ENCODE assay signal across 8 cellular contexts in the genomic region with DNA sequence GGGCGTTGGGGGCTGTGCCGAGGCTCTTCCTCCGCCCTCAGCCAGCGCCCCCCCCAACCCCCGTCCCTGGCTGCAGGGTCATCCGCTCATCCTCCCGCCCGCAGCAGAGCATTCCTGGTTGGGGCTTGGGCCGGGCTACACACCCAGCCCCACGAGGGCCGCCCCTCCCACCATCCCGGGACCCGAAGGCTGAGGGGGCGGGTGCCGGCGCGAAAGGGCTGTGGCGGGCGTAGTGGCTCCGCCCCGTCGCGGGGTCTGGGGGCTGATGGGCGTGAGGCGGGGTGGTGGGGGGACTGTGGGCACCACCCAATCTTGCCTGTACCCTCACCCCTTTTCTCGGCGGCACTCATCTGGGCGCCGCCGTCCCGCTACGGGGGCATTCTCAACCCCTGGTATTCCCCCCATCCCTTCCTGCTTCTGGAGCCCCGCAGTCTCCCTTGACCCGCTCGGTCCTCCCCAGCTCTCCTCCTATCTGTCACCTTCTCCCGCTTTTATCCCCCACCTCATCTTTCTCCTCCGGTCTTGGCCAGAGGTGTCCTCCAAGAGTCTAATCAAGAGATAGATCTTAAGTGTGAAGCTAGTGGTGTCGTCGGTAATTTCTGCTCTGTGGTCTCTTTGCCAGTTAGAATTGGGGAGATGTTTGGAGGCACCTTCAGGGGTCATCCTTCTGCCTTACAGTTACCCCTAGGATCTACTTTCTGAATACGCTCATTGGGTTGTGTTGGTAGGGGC. TPM values are rescaled to one million over a fixed set of nuclear protein-coding genes. Genes with fewer than 3 reads are reported as not detected.
A peak's percentile ranks its signal among the peaks of the same experiment; 100 is the strongest.
DNase-seq lines count a peak whose midpoint lies in the region; ATAC-seq and TF ChIP-seq lines count a peak whose summit lies in the region.

No MANE protein-coding gene starts in this region.

- ATAC-seq in IMR-90 (ENCODE audit: low read depth) (peak; percentile 60), natural killer cell (no peak), aorta (ENCODE audit: low FRiP score) (peak; percentile 74)

- H3K9me3 ChIP-seq in GM23248 (ENCODE audit: low read depth) (no peaks in the 10 kb centered on the region), IMR-90 (ENCODE audit: control insufficient read depth, insufficient read depth, low read length) (no peaks in the 10 kb centered on the region), esophagus squamous epithelium (no peaks in the 10 kb centered on the region), aorta (ENCODE audit: control insufficient read depth, low read length) (no peaks in the 10 kb centered on the region)

- no peak overlapping the region for H2BK20ac ChIP-seq in IMR-90 (ENCODE audit: low read depth, low read length)

- peak overlapping the region; percentile 96 for H3K4me3 ChIP-seq in GM23248
- peak overlapping the region; percentile 71 for H3K4me3 ChIP-seq in IMR-90 (ENCODE audit: insufficient read depth, low read depth, low read length)
- H3K4me3 ChIP-seq in esophagus squamous epithelium, result peak overlapping the region; percentile 65 to 92 (median 77)
- peak overlapping the region; percentile 23 to 90 for H3K4me3 ChIP-seq in aorta (ENCODE audit: low read length in 2 of 2)

- no peak for TF ChIP-seq CTCF in IMR-90 (conservative IDR thresholded peaks at IDR 0.05; ENCODE audit: low read depth, low read length)
- TF ChIP-seq CTCF in esophagus squamous epithelium (IDR thresholded peaks at IDR 0.05), result no peak
- no peak for TF ChIP-seq CTCF in natural killer cell (IDR thresholded peaks at IDR 0.05)

- peak overlapping the region; percentile 84 for H4K91ac ChIP-seq in IMR-90 (ENCODE audit: insufficient read depth, low read depth, low read length)

- peaks cover 37% of the 10 kb centered on the region for H3K27me3 Mint-ChIP-seq in activated CD4-positive, alpha-beta T cell treated with anti-CD3 and anti-CD28 coated beads, Interleukin-2, amount 10 ng/mL, durations not matched to agents 24 days and 14 days
- H3K27me3 Mint-ChIP-seq in natural killer cell (ENCODE audit: low read depth in 2 of 2), result no peaks in the 10 kb centered on the region

- H4K5ac ChIP-seq in IMR-90 (ENCODE audit: low read depth, low read length), result peak overlapping the region; percentile 18

- peak overlapping the region in 1 of 2 experiments; percentile 38; a peak in 1 of 4 replicates for H4K8ac ChIP-seq in IMR-90 (ENCODE audit: low read depth in 2 of 2, low read length in 2 of 2)

- H3K27ac Mint-ChIP-seq in activated CD4-positive, alpha-beta T cell treated with anti-CD3 and anti-CD28 coated beads, Interleukin-2, amount 10 ng/mL, durations not matched to agents 24 days and 14 days, result peak overlapping the region; percentile 68
- peak overlapping the region; percentile 91 to 95 for H3K27ac Mint-ChIP-seq in natural killer cell

- peaks cover 44% of the 10 kb centered on the region for H3K4me1 ChIP-seq in GM23248 (ENCODE audit: insufficient read depth)
- peaks cover 2% of the 10 kb centered on the region; the same call in 1 of the 2 replicates for H3K4me1 ChIP-seq in IMR-90 (ENCODE audit: control insufficient read depth, insufficient read depth, low read length)
- peaks cover 0 to 54% (median 10%) of the 10 kb centered on the region in 3 donors for H3K4me1 ChIP-seq in esophagus squamous epithelium
- no peaks in the 10 kb centered on the region for H3K4me1 ChIP-seq in aorta (ENCODE audit: control insufficient read depth in 1 of 2, insufficient read depth in 2 of 2, low read length in 2 of 2)

- peaks cover 22% of the 10 kb centered on the region for H3F3A ChIP-seq in GM23248 (ENCODE audit: insufficient read depth)

- H2AFZ ChIP-seq in GM23248, result peak overlapping the region; percentile 87
- peak overlapping the region; percentile 98 for H2AFZ ChIP-seq in IMR-90 (replicated peaks; ENCODE audit: low read length, poor library complexity)

- H2BK120ac ChIP-seq in IMR-90 (ENCODE audit: low read depth, low read length), result peak overlapping the region; percentile 14; the same call in 1 of the 2 replicates

- H3K27ac ChIP-seq in GM23248 (peak overlapping the region; percentile 99), IMR-90 (ENCODE audit: insufficient read depth, low read length) (peak overlapping the region; percentile 54), esophagus squamous epithelium (peak overlapping the region; percentile 97 to 100 (median 99)), aorta (ENCODE audit: low read depth in 1 of 2, low read length in 2 of 2) (no peak overlapping the region)

- peak overlapping the region; percentile 87 for H3K4me3 Mint-ChIP-seq in activated CD4-positive, alpha-beta T cell treated with anti-CD3 and anti-CD28 coated beads, Interleukin-2, amount 10 ng/mL, durations not matched to agents 24 days and 14 days
- peak overlapping the region; percentile 96 for H3K4me3 Mint-ChIP-seq in natural killer cell

- peak overlapping the region; percentile 35 for H3K56ac ChIP-seq in IMR-90 (ENCODE audit: extremely low read depth, insufficient read depth, low read length)

- WGBS in GM23248 (ENCODE audit: low coverage in 1 of 2, low lambda C conversion rate in 2 of 2, missing lambda C conversion rate in 2 of 2), 2 experiments, result 3 to 5% methylated on average over 22 to 34 of the region's 40 CpGs
- WGBS in IMR-90 (ENCODE audit: extremely low coverage in 2 of 2, insufficient read length in 1 of 2), 2 experiments, result 0% methylated on average over 9 of the region's 40 CpGs; no CpG with 5 or more reads in 1 of the 2 experiments
- WGBS in esophagus squamous epithelium, 2 donors, result 2 to 3% methylated on average over 15 to 17 of the region's 40 CpGs
- WGBS in aorta, 2 donors, result 1% methylated on average over 28 to 40 of the region's 40 CpGs

- H3K9me1 ChIP-seq in IMR-90 (ENCODE audit: insufficient read depth, low read length), result 0 out of 2 replicates have a peak, but pooled peaks cover 2% of the 10 kb centered on the region

- peak overlapping the region; percentile 24 for H3K18ac ChIP-seq in IMR-90 (ENCODE audit: low read depth, low read length)

- H3K4me2 ChIP-seq in GM23248 (ENCODE audit: unreplicated experiment) (peak overlapping the region; percentile 94), IMR-90 (ENCODE audit: low read depth, low read length) (peak overlapping the region; percentile 90)

- dilution Hi-C loops in IMR-90 (cut with HindIII; ENCODE audit: low sequenced_read_pairs, unreplicated experiment), result no loop called here

- H3K14ac ChIP-seq in IMR-90 (replicated peaks; ENCODE audit: low read depth, low read length), result peak overlapping the region; percentile 26

- peaks cover 51% of the 10 kb centered on the region for H3K79me2 ChIP-seq in GM23248 (ENCODE audit: insufficient read depth)

- TF ChIP-seq POLR2A in IMR-90 (IDR thresholded peaks at IDR 0.05; ENCODE audit: low read depth, low read length), result no peak
- no peak for TF ChIP-seq POLR2A in esophagus squamous epithelium (IDR thresholded peaks at IDR 0.05)

- H3K23ac ChIP-seq in IMR-90 (ENCODE audit: low read depth, low read length), result peak overlapping the region; percentile 94

- CTCF ChIA-PET in IMR-90 (lab: Yijun Ruan, JAX), result interaction anchor here (0.6 kb wide), 1 partner anchor 20 kb away, joined by 3 read pairs; no protein-coding TSS in a partner anchor

- no peaks in the 10 kb centered on the region for H3K27me3 ChIP-seq in GM23248 (replicated peaks; ENCODE audit: insufficient read depth)
- H3K27me3 ChIP-seq in IMR-90 (ENCODE audit: control insufficient read depth, insufficient read depth, low read length), result no peaks in the 10 kb centered on the region
- H3K27me3 ChIP-seq in esophagus squamous epithelium, result no peaks in the 10 kb centered on the region
- no peaks in the 10 kb centered on the region for H3K27me3 ChIP-seq in aorta (ENCODE audit: control insufficient read depth in 1 of 2, insufficient read depth in 2 of 2, low read length in 1 of 2)

- in situ Hi-C loops in GM23248 (cut with MboI), result no loop called here
- in situ Hi-C loops in IMR-90 (cut with MboI; ENCODE audit: low sequenced_read_pairs), result no loop called here

- H4K20me1 ChIP-seq in GM23248 (ENCODE audit: insufficient read depth) (no peaks in the 10 kb centered on the region), IMR-90 (ENCODE audit: insufficient read depth, low read length) (no peaks in the 10 kb centered on the region)

- H3K9me2 ChIP-seq in GM23248 (ENCODE audit: insufficient read depth), result no peaks in the 10 kb centered on the region

- H2AK5ac ChIP-seq in IMR-90 (ENCODE audit: low read depth, low read length), result peak overlapping the region; percentile 70

- H2BK5ac ChIP-seq in IMR-90 (ENCODE audit: low read depth, low read length, poor library complexity, severe bottlenecking), result peak overlapping the region; percentile 39

- H3K9ac ChIP-seq in GM23248 (peak overlapping the region; percentile 99), IMR-90 (ENCODE audit: low read depth, low read length) (peak overlapping the region; percentile 93)

- peak overlapping the region; percentile 81 for H3K4ac ChIP-seq in IMR-90 (ENCODE audit: low read depth, low read length)

- peaks cover 11% of the 10 kb centered on the region for H3K4me1 Mint-ChIP-seq in activated CD4-positive, alpha-beta T cell treated with anti-CD3 and anti-CD28 coated beads, Interleukin-2, amount 10 ng/mL, durations not matched to agents 24 days and 14 days
- peaks cover 21% of the 10 kb centered on the region in 2 donors for H3K4me1 Mint-ChIP-seq in natural killer cell

- POLR2A ChIA-PET in IMR-90 (lab: Charles Lee; ENCODE audit: unreplicated experiment), result interaction anchor here (0.6 to 1.3 kb wide), 2 partner anchors 18 to 21 kb away, joined by 4 to 5 read pairs; no protein-coding TSS in a partner anchor

- peaks cover 7 to 33% of the 10 kb centered on the region in 2 experiments for H3K79me1 ChIP-seq in IMR-90 (ENCODE audit: low read depth in 1 of 2, low read length in 2 of 2)

- intact Hi-C loops in IMR-90 (cut with micrococcal nuclease) (loop anchor here (2.0 to 10.0 kb wide), 6 partner anchors 53 to 936 kb away; partner anchors contain the start of gene MAN2A1), esophagus squamous epithelium (cut with DNase I) (no loop called here), natural killer cell (cut with micrococcal nuclease) (loop anchor here (5.0 kb wide), 3 partner anchors 67 to 938 kb away; partner anchors contain the start of genes FBXL17 and MAN2A1), aorta (cut with DNase I) (loop anchor here in 1 of 2 donors (2.0 to 5.0 kb wide), 2 partner anchors 67 to 662 kb away; no protein-coding TSS in a partner anchor)
- intact Hi-C loops in activated CD4-positive, alpha-beta T cell treated with anti-CD3 and anti-CD28 coated beads, Interleukin-2, amount 10 ng/mL, durations not matched to agents 24 days and 14 days (cut with micrococcal nuclease), result loop anchor here (5.0 kb wide), 2 partner anchors 367 to 1338 kb away; partner anchors contain the start of gene FBXL17

- H2AK9ac ChIP-seq in IMR-90 (replicated peaks; ENCODE audit: low read depth, low read length, poor library complexity), result peak overlapping the region; percentile 18

- no peaks in the 10 kb centered on the region for H3K36me3 ChIP-seq in GM23248 (ENCODE audit: low read depth)
- H3K36me3 ChIP-seq in IMR-90 (ENCODE audit: control insufficient read depth, insufficient read depth, low read length), result no peaks in the 10 kb centered on the region
- H3K36me3 ChIP-seq in esophagus squamous epithelium, result no peaks in the 10 kb centered on the region
- H3K36me3 ChIP-seq in aorta (ENCODE audit: control insufficient read depth in 1 of 2, insufficient read depth in 2 of 2, low read length in 1 of 2), result no peaks in the 10 kb centered on the region

- TSS peak; percentile 14 for BruUV-seq in IMR-90 (replicated peaks; lab: Mats Ljungman, UMichigan)

- H3K36me3 Mint-ChIP-seq in activated CD4-positive, alpha-beta T cell treated with anti-CD3 and anti-CD28 coated beads, Interleukin-2, amount 10 ng/mL, durations not matched to agents 24 days and 14 days (ENCODE audit: low read depth), result no peaks in the 10 kb centered on the region
- H3K36me3 Mint-ChIP-seq in natural killer cell, result no peaks in the 10 kb centered on the region

- H3K9me3 Mint-ChIP-seq in activated CD4-positive, alpha-beta T cell treated with anti-CD3 and anti-CD28 coated beads, Interleukin-2, amount 10 ng/mL, durations not matched to agents 24 days and 14 days, result no peaks in the 10 kb centered on the region
- no peaks in the 10 kb centered on the region for H3K9me3 Mint-ChIP-seq in natural killer cell

- DNase-seq in NCI-H524 (lab: John Stamatoyannopoulos, UW), result peak; percentile 72 to 80
- no peak for DNase-seq in NCI-H524 treated with DMSO at 0.1 percent for 48 hours (lab: John Stamatoyannopoulos, UW)
- peak; percentile 84 for DNase-seq in GM23248
- no peak for DNase-seq in IMR-90
- peak; percentile 82 for DNase-seq in activated CD4-positive, alpha-beta T cell treated with anti-CD3 and anti-CD28 coated beads, Interleukin-2, amount 10 ng/mL, durations not matched to agents 24 days and 14 days
- no peak for DNase-seq in esophagus squamous epithelium (lab: John Stamatoyannopoulos, UW)
- DNase-seq in natural killer cell, result no peak
- no peak for DNase-seq in aorta

- peak overlapping the region; percentile 34; the same call in 1 of the 3 replicates for H2BK15ac ChIP-seq in IMR-90 (ENCODE audit: low read depth, low read length)

- TF ChIP-seq RAD21 in IMR-90 (IDR thresholded peaks at IDR 0.05; ENCODE audit: low read length), result no peak

RNA-seq across cellular contexts. Expression of gene FER, which starts 1.6 kb away (rescaled TPM):
- total RNA-seq in GM23248 (2014; rRNA removed; shearing (Covaris generic)), result 16.6 and 26.8 TPM in 2 replicates
- 24.9 and 26.1 TPM in 2 replicates for polyA plus RNA-seq in GM23248 (2016; fragmentation: Nextera tagmentation; extraction: Ambion mirVana)
- total RNA-seq in IMR-90 (2012; rRNA removed), result 32.4 and 39.2 TPM in 2 replicates
- 2.6 and 3.5 TPM in 2 replicates for polyA plus RNA-seq in IMR-90 (2012; rRNA removed)
- polyA plus RNA-seq in IMR-90 (2012; cell fraction: cytosol; rRNA removed), result 0.36 and 1.5 TPM in 2 replicates
- 0.65 and 7.8 TPM in 2 replicates for polyA plus RNA-seq in IMR-90 (2012; cell fraction: nucleus; rRNA removed; ENCODE audit: low replicate concordance)
- total RNA-seq in activated CD4-positive, alpha-beta T cell treated with anti-CD3 and anti-CD28 coated beads, Interleukin-2, amount 10 ng/mL, durations not matched to agents 24 days and 14 days, result 3.5 and 4.3 TPM in 2 replicates
- total RNA-seq in esophagus squamous epithelium, result 10 to 100 TPM; 13.4 to 30.0 (median 19.6) TPM
- 10 to 100 TPM; 17.3 to 25.2 (median 19.4) TPM for total RNA-seq in natural killer cell
- total RNA-seq in aorta, result 10 to 100 TPM; 50.2 to 54.6 TPM
- 1 to 10 TPM; 5.1 to 5.5 TPM for polyA plus RNA-seq in aorta

Comparison
In these comparisons a context has a peak if more than half of its experiments do, and no peak if none do; other contexts are left out.
1. DNase-seq: peak in NCI-H524 (2 of 2), GM23248 (single experiment) and activated CD4-positive, alpha-beta T cell treated with anti-CD3 and anti-CD28 coated beads, Interleukin-2, amount 10 ng/mL, durations not matched to agents 24 days and 14 days (single experiment); none in NCI-H524 treated with DMSO at 0.1 percent for 48 hours (single experiment), IMR-90 (single experiment), esophagus squamous epithelium (single experiment), natural killer cell (single experiment) and aorta (0 of 2).
2. H3K27ac ChIP-seq: peak in GM23248 (single experiment), IMR-90 (single experiment) and esophagus squamous epithelium (4 of 4); none in aorta (0 of 2).
3. ATAC-seq: peak in IMR-90 (single experiment) and aorta (single experiment); none in natural killer cell (0 of 3).
4. Peak in every context shown above with its lines, with median percentiles within 50 percentile points of each other: H3K4me3 ChIP-seq.